Comparison of ENCODE assay signal across 8 cellular contexts in the genomic region with DNA sequence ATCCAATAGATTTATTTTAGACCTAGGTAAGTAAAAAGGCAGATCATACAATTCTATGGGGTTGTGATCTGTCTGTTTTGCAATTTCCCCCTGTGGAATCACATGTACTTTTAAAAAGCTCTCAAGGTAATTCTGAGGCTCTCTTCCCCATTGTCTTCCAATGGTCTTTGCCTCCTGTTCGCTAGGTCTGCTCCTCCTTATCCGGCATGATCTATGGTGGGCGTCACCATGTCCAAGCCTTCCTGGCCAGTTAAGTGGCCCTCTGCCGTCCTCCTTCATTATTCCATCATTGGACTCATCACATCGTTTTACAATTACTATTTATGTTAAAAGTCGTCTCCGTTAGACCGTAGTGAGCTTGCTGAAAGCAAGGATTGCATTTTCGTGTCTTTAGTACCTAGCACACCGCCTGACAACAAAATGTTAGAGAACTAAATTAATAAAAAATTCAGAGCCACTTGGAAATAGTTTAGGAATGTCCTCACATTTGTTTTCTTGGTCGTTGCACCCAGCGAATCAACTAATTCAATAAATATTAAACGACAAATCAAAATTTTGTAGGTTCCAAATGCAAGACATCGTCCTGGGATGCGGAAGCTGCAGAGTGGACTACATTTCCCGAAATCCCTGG. TPM values are rescaled to one million over a fixed set of nuclear protein-coding genes. Genes with fewer than 3 reads are reported as not detected.
DNase-seq lines count a peak whose midpoint lies in the region; ATAC-seq and TF ChIP-seq lines count a peak whose summit lies in the region.

No MANE protein-coding gene starts in this region.

- peak overlapping the region; percentile 87 for H3K4me3 Mint-ChIP-seq in activated T-cell treated with anti-CD3 and anti-CD28 coated beads, Interleukin-2, amount 50 U/mL, for 24 hours

- TF ChIP-seq POLR2A in gastroesophageal sphincter (IDR thresholded peaks at IDR 0.05) = no peak
- no peak for TF ChIP-seq POLR2A in prostate gland (IDR thresholded peaks at IDR 0.05)

- H3K27ac ChIP-seq in gastroesophageal sphincter (peak overlapping the region in 3 of 4 donors; percentile 96 to 97 (median 96)), prostate gland (peak overlapping the region; percentile 21 to 95)

- peaks cover 16% of the 10 kb centered on the region for H3K36me3 Mint-ChIP-seq in activated T-cell treated with anti-CD3 and anti-CD28 coated beads, Interleukin-2, amount 50 U/mL, for 24 hours (ENCODE audit: low read depth)

- H3K27me3 ChIP-seq in gastroesophageal sphincter (no peaks in the 10 kb centered on the region), prostate gland (replicated peaks; ENCODE audit: insufficient read depth) (no peaks in the 10 kb centered on the region)

- no peaks in the 10 kb centered on the region for H3K27me3 Mint-ChIP-seq in activated T-cell treated with anti-CD3 and anti-CD28 coated beads, Interleukin-2, amount 50 U/mL, for 24 hours

- H3K4me1 ChIP-seq in gastroesophageal sphincter (peaks cover 0 to 27% (median 0%) of the 10 kb centered on the region in 3 donors), prostate gland (replicated peaks) (no peaks in the 10 kb centered on the region)

- intact Hi-C loops in prostate gland (cut with DNase I) = loop anchor here (5.0 to 10.0 kb wide), 4 partner anchors 83 to 657 kb away; a partner anchor contains a TSS

- peak; percentile 10 for ATAC-seq in GM19351 (IDR thresholded peaks at IDR 0.05; ENCODE audit: unreplicated experiment)
- ATAC-seq in gastroesophageal sphincter = no peak
- no peak for ATAC-seq in activated CD4-positive, CD25-positive, alpha-beta regulatory T cell treated with anti-CD3 and anti-CD28 coated beads, Interleukin-2, amount 50 U/mL, for 24 hours
- ATAC-seq in HG03175 (IDR thresholded peaks at IDR 0.05; ENCODE audit: unreplicated experiment) = no peak

- H3K4me3 ChIP-seq in gastroesophageal sphincter (peak overlapping the region; percentile 79 to 82), prostate gland (peak overlapping the region; percentile 82 to 90)

- H3K27ac Mint-ChIP-seq in activated T-cell treated with anti-CD3 and anti-CD28 coated beads, Interleukin-2, amount 50 U/mL, for 24 hours = peak overlapping the region; percentile 96

- WGBS in gastroesophageal sphincter (ENCODE audit: low coverage in 1 of 2), 2 donors = 14 to 17% methylated on average over 16 of the region's 16 CpGs
- WGBS in prostate gland = 11% methylated on average over 16 of the region's 16 CpGs

- no peaks in the 10 kb centered on the region for H3K36me3 ChIP-seq in gastroesophageal sphincter
- H3K36me3 ChIP-seq in prostate gland = no peaks in the 10 kb centered on the region

- H3K9me3 Mint-ChIP-seq in activated T-cell treated with anti-CD3 and anti-CD28 coated beads, Interleukin-2, amount 50 U/mL, for 24 hours = peaks cover 2% of the 10 kb centered on the region

- DNase-seq in CD1c-positive myeloid dendritic cell (ENCODE audit: extremely low spot score) = peak; percentile 56
- DNase-seq in NCI-H187 treated with DMSO at 0.1 percent for 48 hours (lab: John Stamatoyannopoulos, UW) = peak; percentile 43
- DNase-seq in activated T-cell treated with anti-CD3 and anti-CD28 coated beads, Interleukin-2, amount 50 U/mL, for 24 hours = peak; percentile 36
- no peak for DNase-seq in prostate gland (ENCODE audit: low spot score)

- H3K4me1 Mint-ChIP-seq in activated T-cell treated with anti-CD3 and anti-CD28 coated beads, Interleukin-2, amount 50 U/mL, for 24 hours (ENCODE audit: low read depth) = peaks cover 27% of the 10 kb centered on the region

- no peaks in the 10 kb centered on the region for H3K9me3 ChIP-seq in gastroesophageal sphincter
- no peaks in the 10 kb centered on the region for H3K9me3 ChIP-seq in prostate gland

- TF ChIP-seq CTCF in gastroesophageal sphincter (IDR thresholded peaks at IDR 0.05) (no peak), prostate gland (IDR thresholded peaks at IDR 0.05) (peak in 1 of 4 experiments; percentile 5)

- no peak for TF ChIP-seq EP300 in gastroesophageal sphincter (IDR thresholded peaks at IDR 0.05)

RNA-seq across cellular contexts. Expression of a gene that starts 2.2 kb away (rescaled TPM):
- total RNA-seq in gastroesophageal sphincter (10 to 100 TPM; 20.8 to 34.4 (median 23.1) TPM), prostate gland (10 to 100 TPM; 34.4 to 59.9 TPM)
